ENCODE assay signal across 28 cellular contexts in genomic region chr1:165474196-165474595, GRCh38. TPM values are rescaled to one million over a fixed set of nuclear protein-coding genes. Genes with fewer than 3 reads are reported as not detected.
"Had no signal": no experiment of that assay in that cellular context is flagged by ENCODE, and none has a peak within 500 bp of the region (broad histone marks: within the 10 kb centered on the region; RNA-seq: fewer than 3 reads in every experiment).

No MANE protein-coding gene starts in this region.

- H3K27ac Mint-ChIP-seq: dendritic cell treated with granulocyte-macrophage colony-stimulating factor and Interleukin-4, amounts not matched to agents 40 ng/mL and 50 ng/mL, for 4 days; effector memory CD8-positive, alpha-beta T cell; endodermal cell had no signal

- H3K27ac ChIP-seq: colonic mucosa, coronary artery, dorsolateral prefrontal cortex, epithelial cell of prostate, esophagus squamous epithelium, foreskin keratinocyte, gastrocnemius medialis, gastroesophageal sphincter, heart left ventricle had no signal

- DNase-seq: colonic mucosa; cortex of kidney; dermis blood vessel endothelial cell; dorsolateral prefrontal cortex; effector CD4-positive, alpha-beta T cell; effector CD8-positive, alpha-beta T cell; effector memory CD4-positive, alpha-beta T cell; effector memory CD8-positive, alpha-beta T cell; endodermal cell; erythroblast; esophagus squamous epithelium; foreskin fibroblast; foreskin keratinocyte; foreskin melanocyte; gastrocnemius medialis; glutamatergic neuron; heart left ventricle had no signal

- ATAC-seq: effector memory CD8-positive, alpha-beta T cell; esophagus mucosa; foreskin keratinocyte; gastrocnemius medialis; gastroesophageal sphincter; heart left ventricle had no signal

- H3K4me1 ChIP-seq: colonic mucosa, esophagus squamous epithelium, foreskin keratinocyte, gastrocnemius medialis, gastroesophageal sphincter, heart left ventricle had no signal

- H3K4me3 ChIP-seq: colonic mucosa, coronary artery, dorsolateral prefrontal cortex, esophagus squamous epithelium, gastrocnemius medialis, gastroesophageal sphincter, heart left ventricle had no signal

- H3K9me3 ChIP-seq: colonic mucosa, esophagus squamous epithelium, gastrocnemius medialis, gastroesophageal sphincter, heart left ventricle had no signal

- H3K4me3 Mint-ChIP-seq: dendritic cell treated with granulocyte-macrophage colony-stimulating factor and Interleukin-4, amounts not matched to agents 40 ng/mL and 50 ng/mL, for 4 days; effector memory CD8-positive, alpha-beta T cell; endodermal cell had no signal

- H3K4me1 Mint-ChIP-seq: endodermal cell had no signal

- H3K9me3 Mint-ChIP-seq: dendritic cell treated with granulocyte-macrophage colony-stimulating factor and Interleukin-4, amounts not matched to agents 40 ng/mL and 50 ng/mL, for 4 days; effector memory CD8-positive, alpha-beta T cell; endodermal cell had no signal

- H3K36me3 ChIP-seq: colonic mucosa, esophagus squamous epithelium, gastrocnemius medialis, gastroesophageal sphincter, heart left ventricle had no signal

- H3K27me3 ChIP-seq: colonic mucosa, gastrocnemius medialis, gastroesophageal sphincter, heart left ventricle had no signal

RNA-seq across cellular contexts. Expression of gene RXRG, which starts 29.3 kb away (rescaled TPM):
- total RNA-seq: chondrocyte, dermis blood vessel endothelial cell, dermis microvascular lymphatic vessel endothelial cell, endothelial cell of umbilical vein, epithelial cell of proximal tubule, fibroblast of villous mesenchyme, foreskin keratinocyte, glomerular endothelial cell had no signal
